ENCODE assay signal across 7 cellular contexts in the genomic region with DNA sequence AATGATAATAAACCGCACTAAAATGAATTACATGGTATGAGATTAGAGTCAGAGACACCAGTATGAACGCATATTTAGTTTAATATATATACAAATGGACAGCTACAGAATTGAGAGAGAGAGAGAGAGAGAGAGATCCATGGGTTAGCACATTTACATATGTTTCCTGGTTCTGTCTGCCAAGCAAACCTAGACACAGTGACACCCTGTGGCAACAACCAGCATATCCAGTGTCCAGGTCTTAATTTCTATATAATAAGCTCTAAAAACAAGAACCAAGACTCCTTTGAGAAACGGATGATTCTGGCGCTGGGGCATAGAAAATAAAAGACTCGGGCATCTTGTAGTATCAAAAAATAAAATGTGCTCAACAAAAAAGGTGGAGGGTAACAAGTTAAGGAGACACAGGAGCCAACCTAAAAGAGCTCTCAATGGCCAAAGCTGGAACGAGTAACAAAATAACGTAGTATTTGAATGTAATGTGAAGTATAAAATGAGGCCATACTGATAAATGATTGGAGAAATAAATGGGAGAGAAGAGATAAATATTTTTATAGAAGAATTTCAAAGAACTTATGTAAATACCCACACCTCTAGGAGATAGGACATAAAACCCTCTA.
DNase-seq lines count a peak whose midpoint lies in the region; ATAC-seq and TF ChIP-seq lines count a peak whose summit lies in the region.

No MANE protein-coding gene starts in this region.

- WGBS in IMR-90 (ENCODE audit: extremely low coverage in 2 of 2, insufficient read length in 1 of 2), 2 experiments = 100% methylated on average over 1 of the region's 7 CpGs; no CpG with 5 or more reads in 1 of the 2 experiments

- no peak overlapping the region for H3K18ac ChIP-seq in IMR-90 (ENCODE audit: low read depth, low read length)

- no peak overlapping the region for H4K8ac ChIP-seq in IMR-90 (ENCODE audit: low read depth in 2 of 2, low read length in 2 of 2)

- H3K23ac ChIP-seq in IMR-90 (ENCODE audit: low read depth, low read length) = no peak overlapping the region

- dilution Hi-C loops in IMR-90 (cut with HindIII; ENCODE audit: low sequenced_read_pairs, unreplicated experiment) = no loop called here

- no peaks in the 10 kb centered on the region for H4K20me1 ChIP-seq in IMR-90 (ENCODE audit: insufficient read depth, low read length)

- no peak overlapping the region for H2BK120ac ChIP-seq in IMR-90 (ENCODE audit: low read depth, low read length)

- H3K4me1 ChIP-seq in IMR-90 (ENCODE audit: control insufficient read depth, insufficient read depth, low read length) = no peaks in the 10 kb centered on the region
- H3K4me1 ChIP-seq in RWPE2 (ENCODE audit: insufficient read depth, poor library complexity, severe bottlenecking) = no peaks in the 10 kb centered on the region

- no peak overlapping the region for H3K9ac ChIP-seq in IMR-90 (ENCODE audit: low read depth, low read length)

- H3K9me1 ChIP-seq in IMR-90 (ENCODE audit: insufficient read depth, low read length) = no peaks in the 10 kb centered on the region

- no peak overlapping the region for H3K14ac ChIP-seq in IMR-90 (replicated peaks; ENCODE audit: low read depth, low read length)

- H3K4ac ChIP-seq in IMR-90 (ENCODE audit: low read depth, low read length) = no peak overlapping the region

- H3K27me3 ChIP-seq in GM06990 (replicated peaks; ENCODE audit: control insufficient read depth, insufficient read depth, low read length) (no peaks in the 10 kb centered on the region), IMR-90 (ENCODE audit: control insufficient read depth, insufficient read depth, low read length) (no peaks in the 10 kb centered on the region), RWPE2 (ENCODE audit: insufficient read depth, poor library complexity, severe bottlenecking) (no peaks in the 10 kb centered on the region)

- H3K36me3 ChIP-seq in GM06990 (ENCODE audit: control insufficient read depth, insufficient read depth, low read length) = no peaks in the 10 kb centered on the region
- no peaks in the 10 kb centered on the region for H3K36me3 ChIP-seq in IMR-90 (ENCODE audit: control insufficient read depth, insufficient read depth, low read length)
- H3K36me3 ChIP-seq in RWPE2 (ENCODE audit: low read depth) = no peaks in the 10 kb centered on the region

- no peak overlapping the region for H3K4me2 ChIP-seq in IMR-90 (ENCODE audit: low read depth, low read length)

- H2AFZ ChIP-seq in IMR-90 (replicated peaks; ENCODE audit: low read length, poor library complexity) = no peak overlapping the region

- H3K4me3 ChIP-seq in GM06990 (replicated peaks; ENCODE audit: low read depth, low read length) (no peak overlapping the region), IMR-90 (ENCODE audit: insufficient read depth, low read depth, low read length) (no peak overlapping the region), RWPE2 (ENCODE audit: severe bottlenecking) (no peak overlapping the region)

- H2AK9ac ChIP-seq in IMR-90 (replicated peaks; ENCODE audit: low read depth, low read length, poor library complexity) = no peak overlapping the region

- intact Hi-C loops in IMR-90 (cut with micrococcal nuclease) = loop anchor here (1.0 to 10.0 kb wide), 3 partner anchors 201 to 585 kb away; no protein-coding TSS in a partner anchor

- POLR2A ChIA-PET in IMR-90 (lab: Charles Lee; ENCODE audit: unreplicated experiment) = no interaction called here

- no peak overlapping the region for H4K5ac ChIP-seq in IMR-90 (ENCODE audit: low read depth, low read length)

- CTCF ChIA-PET in IMR-90 (lab: Yijun Ruan, JAX) = interaction anchor here (0.6 to 1.6 kb wide), 16 partner anchors 8 to 581 kb away, joined by 3 to 14 read pairs (median 3); no protein-coding TSS in a partner anchor

- in situ Hi-C loops in IMR-90 (cut with MboI; ENCODE audit: low sequenced_read_pairs) = loop anchor here (10.0 kb wide), 1 partner anchor 577 kb away; no protein-coding TSS in a partner anchor

- peak; percentile 84 for ATAC-seq in GM21619 (IDR thresholded peaks at IDR 0.05; ENCODE audit: unreplicated experiment)
- ATAC-seq in IMR-90 (ENCODE audit: low read depth) = peak; percentile 91
- ATAC-seq in RWPE2 (ENCODE audit: low read depth) = peak; percentile 83

- TF ChIP-seq POLR2A in IMR-90 (IDR thresholded peaks at IDR 0.05; ENCODE audit: low read depth, low read length) = no peak

- H2BK20ac ChIP-seq in IMR-90 (ENCODE audit: low read depth, low read length) = no peak overlapping the region

- no peaks in the 10 kb centered on the region for H3K79me1 ChIP-seq in IMR-90 (ENCODE audit: low read depth in 1 of 2, low read length in 2 of 2)

- BruUV-seq in IMR-90 (replicated peaks; lab: Mats Ljungman, UMichigan) = no TSS peak

- H3K56ac ChIP-seq in IMR-90 (ENCODE audit: extremely low read depth, insufficient read depth, low read length) = no peak overlapping the region

- H4K91ac ChIP-seq in IMR-90 (ENCODE audit: insufficient read depth, low read depth, low read length) = no peak overlapping the region

- no peak overlapping the region for H2BK5ac ChIP-seq in IMR-90 (ENCODE audit: low read depth, low read length, poor library complexity, severe bottlenecking)

- peak; percentile 73 for TF ChIP-seq RAD21 in IMR-90 (IDR thresholded peaks at IDR 0.05; ENCODE audit: low read length)

- TF ChIP-seq CTCF in GM06990 (IDR thresholded peaks at IDR 0.05; ENCODE audit: insufficient read depth, low read length, poor library complexity, severe bottlenecking) (peak; percentile 67), IMR-90 (conservative IDR thresholded peaks at IDR 0.05; ENCODE audit: low read depth, low read length) (peak; percentile 72), RWPE2 (IDR thresholded peaks at IDR 0.05; ENCODE audit: poor library complexity, severe bottlenecking) (peak; percentile 71)

- DNase-seq in GM06990 (ENCODE audit: extremely low read depth, insufficient read length) (peak; percentile 39), IMR-90 (peak; percentile 77), RWPE2 (ENCODE audit: low spot score) (no peak), astrocyte of the hippocampus (ENCODE audit: low read depth, low spot score) (peak; percentile 70), islet precursor cell (peak; percentile 65)
- peak; percentile 17 for DNase-seq in stimulated activated CD8-positive, alpha-beta memory T cell treated with anti-CD3 and anti-CD28 coated beads, Interleukin-4, amount 100 ng/mL, for 24 hours (ENCODE audit: low read depth)

- H2BK15ac ChIP-seq in IMR-90 (ENCODE audit: low read depth, low read length) = no peak overlapping the region

- H3K9me3 ChIP-seq in IMR-90 (ENCODE audit: control insufficient read depth, insufficient read depth, low read length) (no peaks in the 10 kb centered on the region), RWPE2 (ENCODE audit: severe bottlenecking) (no peaks in the 10 kb centered on the region)

- H3K27ac ChIP-seq in IMR-90 (ENCODE audit: insufficient read depth, low read length) (no peak overlapping the region), RWPE2 (ENCODE audit: poor library complexity, severe bottlenecking) (no peak overlapping the region)

- no peak overlapping the region for H2AK5ac ChIP-seq in IMR-90 (ENCODE audit: low read depth, low read length)

TF ChIP-seq in IMR-90, 13 proteins besides CTCF, POLR2A, EP300 and RAD21:
- peak; percentile 85 for TF ChIP-seq SMC3 (IDR thresholded peaks at IDR 0.05; ENCODE audit: low read depth, low read length)
- TF ChIP-seq CEBPB (IDR thresholded peaks at IDR 0.05; ENCODE audit: low read depth, low read length) = no peak
